Comparison of ENCODE assay signal across 1 cellular context in the genomic region with DNA sequence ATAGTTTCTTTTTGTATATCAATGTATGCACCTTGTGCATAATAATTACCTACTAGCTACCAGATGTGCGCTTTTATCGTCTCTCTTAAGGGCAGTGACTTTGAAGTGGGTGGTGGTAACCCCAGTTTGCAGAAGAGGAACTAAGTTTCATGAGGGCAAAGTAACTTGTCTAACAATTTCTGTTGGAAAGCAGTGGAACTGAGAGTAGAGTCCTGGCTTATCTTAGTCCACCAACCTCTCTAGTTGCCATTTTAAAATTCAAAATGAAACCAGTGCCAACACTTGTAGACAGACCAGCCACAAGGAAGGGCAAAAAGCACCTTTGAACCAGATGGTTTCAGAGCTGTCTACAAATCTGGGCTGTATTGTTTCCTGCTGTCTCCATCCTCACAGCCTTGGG.
TF ChIP-seq lines count a peak whose summit lies in the region.

No MANE protein-coding gene starts in this region.

TF ChIP-seq in WTC11, 78 proteins besides CTCF, POLR2A, EP300 and RAD21 (continued from another document):
- TF ChIP-seq, protein P1, sequence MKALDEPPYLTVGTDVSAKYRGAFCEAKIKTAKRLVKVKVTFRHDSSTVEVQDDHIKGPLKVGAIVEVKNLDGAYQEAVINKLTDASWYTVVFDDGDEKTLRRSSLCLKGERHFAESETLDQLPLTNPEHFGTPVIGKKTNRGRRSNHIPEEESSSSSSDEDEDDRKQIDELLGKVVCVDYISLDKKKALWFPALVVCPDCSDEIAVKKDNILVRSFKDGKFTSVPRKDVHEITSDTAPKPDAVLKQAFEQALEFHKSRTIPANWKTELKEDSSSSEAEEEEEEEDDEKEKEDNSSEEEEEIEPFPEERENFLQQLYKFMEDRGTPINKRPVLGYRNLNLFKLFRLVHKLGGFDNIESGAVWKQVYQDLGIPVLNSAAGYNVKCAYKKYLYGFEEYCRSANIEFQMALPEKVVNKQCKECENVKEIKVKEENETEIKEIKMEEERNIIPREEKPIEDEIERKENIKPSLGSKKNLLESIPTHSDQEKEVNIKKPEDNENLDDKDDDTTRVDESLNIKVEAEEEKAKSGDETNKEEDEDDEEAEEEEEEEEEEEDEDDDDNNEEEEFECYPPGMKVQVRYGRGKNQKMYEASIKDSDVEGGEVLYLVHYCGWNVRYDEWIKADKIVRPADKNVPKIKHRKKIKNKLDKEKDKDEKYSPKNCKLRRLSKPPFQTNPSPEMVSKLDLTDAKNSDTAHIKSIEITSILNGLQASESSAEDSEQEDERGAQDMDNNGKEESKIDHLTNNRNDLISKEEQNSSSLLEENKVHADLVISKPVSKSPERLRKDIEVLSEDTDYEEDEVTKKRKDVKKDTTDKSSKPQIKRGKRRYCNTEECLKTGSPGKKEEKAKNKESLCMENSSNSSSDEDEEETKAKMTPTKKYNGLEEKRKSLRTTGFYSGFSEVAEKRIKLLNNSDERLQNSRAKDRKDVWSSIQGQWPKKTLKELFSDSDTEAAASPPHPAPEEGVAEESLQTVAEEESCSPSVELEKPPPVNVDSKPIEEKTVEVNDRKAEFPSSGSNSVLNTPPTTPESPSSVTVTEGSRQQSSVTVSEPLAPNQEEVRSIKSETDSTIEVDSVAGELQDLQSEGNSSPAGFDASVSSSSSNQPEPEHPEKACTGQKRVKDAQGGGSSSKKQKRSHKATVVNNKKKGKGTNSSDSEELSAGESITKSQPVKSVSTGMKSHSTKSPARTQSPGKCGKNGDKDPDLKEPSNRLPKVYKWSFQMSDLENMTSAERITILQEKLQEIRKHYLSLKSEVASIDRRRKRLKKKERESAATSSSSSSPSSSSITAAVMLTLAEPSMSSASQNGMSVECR (CRISPR knock-in tag; IDR thresholded peaks at IDR 0.05; ENCODE audit: borderline replicate concordance), result no peak
- TF ChIP-seq IRF2 (CRISPR knock-in tag; IDR thresholded peaks at IDR 0.05; ENCODE audit: borderline replicate concordance, low read depth) (no peak), GTF2I (CRISPR knock-in tag; conservative IDR thresholded peaks at IDR 0.05) (no peak), MXD4 (CRISPR knock-in tag; IDR thresholded peaks at IDR 0.05; ENCODE audit: borderline replicate concordance) (no peak)
